In genomic region chr22:19767427-19768380, GRCh38 we compare ENCODE assay signal across 1 cellular context.
TF ChIP-seq lines count a peak whose summit lies in the region.

No MANE protein-coding gene starts in this region.

TF ChIP-seq in HepG2, 621 proteins besides CTCF, POLR2A, EP300 and RAD21:
- TF ChIP-seq ATF4 (CRISPR knock-in tag; IDR thresholded peaks at IDR 0.05) (no peak), MAFF (IDR thresholded peaks at IDR 0.05; ENCODE audit: low read depth, low read length) (0 out of 2 replicates have a peak, but pooled peaks have one; percentile 0), ZBTB33 (CRISPR knock-in tag; IDR thresholded peaks at IDR 0.05) (peak; percentile 52; the same call in 1 of the 2 replicates), BHLHE40 (IDR thresholded peaks at IDR 0.05; ENCODE audit: low read length) (peak; percentile 32; the same call in 1 of the 2 replicates), SAP130 (CRISPR knock-in tag; IDR thresholded peaks at IDR 0.05; ENCODE audit: low read depth) (peak; percentile 26; the same call in 1 of the 2 replicates), ZBTB46 (CRISPR knock-in tag; IDR thresholded peaks at IDR 0.05; ENCODE audit: borderline replicate concordance) (no peak), FOSL2 (CRISPR knock-in tag; IDR thresholded peaks at IDR 0.05) (peak; percentile 84), ETV5 (CRISPR knock-in tag; IDR thresholded peaks at IDR 0.05; ENCODE audit: borderline replicate concordance) (0 out of 2 replicates have a peak, but pooled peaks have one; percentile 12), FOXM1 (CRISPR knock-in tag; IDR thresholded peaks at IDR 0.05) (no peak), ATF2 (CRISPR knock-in tag; IDR thresholded peaks at IDR 0.05) (no peak), ZBTB44 (CRISPR knock-in tag; IDR thresholded peaks at IDR 0.05) (no peak), SOX13 (IDR thresholded peaks at IDR 0.05) (no peak), SOX13 (CRISPR knock-in tag; conservative IDR thresholded peaks at IDR 0.05 in 1 of 2, IDR thresholded peaks at IDR 0.05 in 1 of 2) (no peak), ZC3H4 (CRISPR knock-in tag; IDR thresholded peaks at IDR 0.05; ENCODE audit: borderline replicate concordance) (no peak), ZBTB4 (CRISPR knock-in tag; IDR thresholded peaks at IDR 0.05; ENCODE audit: borderline replicate concordance) (no peak), ARID5B (CRISPR knock-in tag; IDR thresholded peaks at IDR 0.05) (0 out of 2 replicates have a peak, but pooled peaks have one; percentile 10), BCL6 (CRISPR knock-in tag; IDR thresholded peaks at IDR 0.05) (no peak), MZF1 (CRISPR knock-in tag; IDR thresholded peaks at IDR 0.05; ENCODE audit: borderline replicate concordance) (no peak), MAX (IDR thresholded peaks at IDR 0.05) (0 out of 2 replicates have a peak, but pooled peaks have one; percentile 29), TFAP4 (IDR thresholded peaks at IDR 0.05; ENCODE audit: borderline replicate concordance, low read depth) (peak; percentile 18; the same call in 1 of the 2 replicates)
